ENCODE assay signal across 8 cellular contexts in the genomic region with DNA sequence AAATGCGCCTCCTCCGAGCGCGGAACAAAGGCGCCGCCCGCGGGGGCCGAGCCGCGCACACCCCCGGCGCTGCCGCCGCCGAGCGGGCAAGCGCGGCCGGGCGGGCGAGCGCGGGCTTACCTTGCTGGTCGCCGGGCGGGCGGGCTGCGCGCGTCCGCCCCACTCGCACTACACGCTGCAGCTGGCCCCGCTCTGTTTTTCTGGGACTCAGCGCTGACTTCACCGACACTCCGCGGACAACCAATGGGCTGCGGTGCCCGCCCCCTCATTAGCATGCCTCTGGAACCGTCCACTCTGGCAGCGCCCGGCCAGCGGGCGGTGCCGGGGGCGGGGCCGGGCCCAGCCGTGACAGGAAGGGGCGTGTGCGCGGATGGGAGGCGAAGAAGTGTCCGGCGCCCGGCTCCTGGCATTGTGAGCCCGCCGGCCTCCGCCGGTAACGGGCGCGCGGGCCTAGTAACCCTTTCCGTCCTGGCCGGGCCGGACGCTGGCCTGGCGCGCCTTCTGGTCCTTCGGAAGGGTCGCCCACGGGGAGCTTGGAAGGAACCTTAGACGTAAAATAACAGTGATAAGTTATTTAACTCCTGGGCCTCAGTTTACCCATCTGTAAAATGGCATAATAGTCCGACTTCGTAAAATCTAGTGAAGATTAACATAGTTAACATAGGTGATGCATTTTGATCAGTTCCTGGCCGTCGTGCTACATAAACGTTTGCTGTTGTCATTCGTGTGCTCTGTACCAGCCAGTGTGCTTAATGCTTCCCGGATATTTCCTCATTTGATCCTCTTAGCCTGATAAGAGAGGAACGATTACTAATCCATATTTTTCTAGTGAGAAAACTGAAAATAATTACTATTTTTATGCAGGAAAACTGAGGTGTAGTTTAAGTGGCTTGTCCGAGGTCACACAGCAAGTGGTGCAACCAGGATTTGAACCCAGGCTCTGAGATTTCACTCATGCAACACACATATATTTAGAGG. TPM values are rescaled to one million over a fixed set of nuclear protein-coding genes. Genes with fewer than 3 reads are reported as not detected.
A peak's percentile ranks its signal among the peaks of the same experiment; 100 is the strongest.
DNase-seq lines count a peak whose midpoint lies in the region; ATAC-seq, FAIRE-seq and TF ChIP-seq lines count a peak whose summit lies in the region.

Gene SORBS1 (minus strand): TSS at position 172 of the 978 bp plus-strand sequence. CDS start 120,236 bp downstream, outside the sequence.

- peak; percentile 99 for ATAC-seq in HG02981 (IDR thresholded peaks at IDR 0.05; ENCODE audit: unreplicated experiment)

- FAIRE-seq in GM18507 (lab: Jason Lieb, UNC) = peak; percentile 88

- peaks cover 13% of the 10 kb centered on the region for H3K4me1 ChIP-seq in rectal smooth muscle tissue (ENCODE audit: control insufficient read depth, insufficient read depth, low read length)
- H3K4me1 ChIP-seq in uterus = no peaks in the 10 kb centered on the region

- H3K27ac ChIP-seq in rectal smooth muscle tissue (ENCODE audit: low read depth, low read length) = peak within 1 kb of the TSS; percentile 95
- H3K27ac ChIP-seq in uterus = peak within 1 kb of the TSS; percentile 95 to 99

- no peak for TF ChIP-seq CTCF in astrocyte of the cerebellum (IDR thresholded peaks at IDR 0.05; ENCODE audit: low read depth, low read length, missing control alignments)
- TF ChIP-seq CTCF in uterus (IDR thresholded peaks at IDR 0.05) = peak in 1 of 4 experiments; percentile 38

- intact Hi-C loops in uterus (cut with DNase I; ENCODE audit: low total_unique reads) = no loop called here

- H3K9me3 ChIP-seq in uterus = no peaks in the 10 kb centered on the region

- TF ChIP-seq POLR2A in uterus (IDR thresholded peaks at IDR 0.05) = peak; percentile 99 to 100

- DNase-seq in GM18507 (ENCODE audit: extremely low spot score, insufficient read length, low read depth) = peak; percentile 96
- DNase-seq in NCI-H2029 (lab: John Stamatoyannopoulos, UW) = peak; percentile 84
- peak; percentile 84 for DNase-seq in T-helper 9 cell
- DNase-seq in astrocyte of the cerebellum (ENCODE audit: low read depth) = peak; percentile 87
- DNase-seq in hepatic stellate cell (ENCODE audit: low spot score) = peak; percentile 98
- peak; percentile 97 for DNase-seq in uterus

- H3K4me3 ChIP-seq in astrocyte of the cerebellum (ENCODE audit: low read depth, low read length) = peak within 1 kb of the TSS; percentile 84
- H3K4me3 ChIP-seq in rectal smooth muscle tissue (ENCODE audit: low read length) = peak within 1 kb of the TSS; percentile 85
- H3K4me3 ChIP-seq in uterus = peak within 1 kb of the TSS; percentile 80 to 85

- in situ Hi-C loops in astrocyte of the cerebellum (cut with HindIII; ENCODE audit: low sequenced_read_pairs) = no loop called here

- H3K9ac ChIP-seq in rectal smooth muscle tissue (ENCODE audit: low read length) = peak within 1 kb of the TSS; percentile 89

- no peaks in the 10 kb centered on the region for H3K36me3 ChIP-seq in rectal smooth muscle tissue (ENCODE audit: control insufficient read depth, insufficient read depth, low read length)
- no peaks in the 10 kb centered on the region for H3K36me3 ChIP-seq in uterus

- no peaks in the 10 kb centered on the region for H3K27me3 ChIP-seq in rectal smooth muscle tissue (ENCODE audit: control insufficient read depth, insufficient read depth, low read length)
- no peaks in the 10 kb centered on the region for H3K27me3 ChIP-seq in uterus

RNA-seq across cellular contexts. Expression of gene SORBS1, which starts in this region (rescaled TPM):
- total RNA-seq in uterus = 100 to 1,000 TPM in 3 of 4 donors, 10 to 100 TPM in 1; 89.9 to 422 (median 271) TPM

Comparison
In these comparisons a context has a peak if more than half of its experiments do, and no peak if none do; other contexts are left out.
1. Peak in every context shown above with its lines: DNase-seq, ATAC-seq, H3K4me3 ChIP-seq and H3K27ac ChIP-seq.